18 cellular contexts compared by ENCODE assay signal in genomic region chr2:236994361-236994760, GRCh38.
DNase-seq lines count a peak whose midpoint lies in the region.
"Had no signal": no experiment of that assay in that cellular context is flagged by ENCODE, and none has a peak within 500 bp of the region (broad histone marks: within the 10 kb centered on the region; RNA-seq: fewer than 3 reads in every experiment).

No MANE protein-coding gene starts in this region.

- no peak overlapping the region for H3K27ac Mint-ChIP-seq in immature natural killer cell
- H3K27ac Mint-ChIP-seq: CD4-positive, CD25-positive, alpha-beta regulatory T cell; CD8-positive, alpha-beta memory T cell had no signal

- H3K27me3 Mint-ChIP-seq in immature natural killer cell (ENCODE audit: low read depth in 3 of 3): peaks cover 4 to 19% (median 9%) of the 10 kb centered on the region in 3 donors

- intact Hi-C loops in head of caudate nucleus (cut with DNase I): no loop called here

- no peaks in the 10 kb centered on the region for H3K36me3 Mint-ChIP-seq in immature natural killer cell
- H3K36me3 Mint-ChIP-seq: CD4-positive, CD25-positive, alpha-beta regulatory T cell; CD8-positive, alpha-beta memory T cell had no signal

- DNase-seq in NCI-H2227 treated with DMSO at 0.1 percent for 48 hours (lab: John Stamatoyannopoulos, UW): peak; percentile 28
- no peak for DNase-seq in NCI-H2227 (lab: John Stamatoyannopoulos, UW; ENCODE audit: unreplicated experiment)
- DNase-seq in head of caudate nucleus: peak in 32 of 42 donors; percentile 6 to 72 (median 34)
- DNase-seq in putamen (ENCODE audit: low spot score): peak; percentile 43
- no peak for DNase-seq in GM03348 (ENCODE audit: low spot score)
- DNase-seq in immature natural killer cell: no peak
- no peak for DNase-seq in SKM-1 (lab: John Stamatoyannopoulos, UW; ENCODE audit: unreplicated experiment)
- DNase-seq: AML-193; CD4-positive, CD25-positive, alpha-beta regulatory T cell; CD8-positive, alpha-beta memory T cell; COR-L47; DMS 273 treated with DMSO at 0.1 percent for 48 hours; DMS53; DND-41; EL; GM23248; HCEC 1CT; IMR-90 had no signal

- no peaks in the 10 kb centered on the region for H3K4me1 Mint-ChIP-seq in immature natural killer cell
- H3K4me1 Mint-ChIP-seq: CD4-positive, CD25-positive, alpha-beta regulatory T cell; CD8-positive, alpha-beta memory T cell had no signal

- peaks cover 0 to 1% (median 0%) of the 10 kb centered on the region in 6 donors for H3K9me3 Mint-ChIP-seq in immature natural killer cell

- no peak overlapping the region for H3K4me3 Mint-ChIP-seq in immature natural killer cell
- H3K4me3 Mint-ChIP-seq: CD4-positive, CD25-positive, alpha-beta regulatory T cell; CD8-positive, alpha-beta memory T cell had no signal

Comparison
In these comparisons a context has a peak if more than half of its experiments do, and no peak if none do; other contexts are left out.
1. DNase-seq: peak in NCI-H2227 treated with DMSO at 0.1 percent for 48 hours (single experiment), head of caudate nucleus (32 of 42) and putamen (single experiment); none in NCI-H2227 (single experiment), GM03348 (single experiment), immature natural killer cell (0 of 3) and SKM-1 (single experiment).